Comparison of ENCODE assay signal across 17 cellular contexts in the genomic region with DNA sequence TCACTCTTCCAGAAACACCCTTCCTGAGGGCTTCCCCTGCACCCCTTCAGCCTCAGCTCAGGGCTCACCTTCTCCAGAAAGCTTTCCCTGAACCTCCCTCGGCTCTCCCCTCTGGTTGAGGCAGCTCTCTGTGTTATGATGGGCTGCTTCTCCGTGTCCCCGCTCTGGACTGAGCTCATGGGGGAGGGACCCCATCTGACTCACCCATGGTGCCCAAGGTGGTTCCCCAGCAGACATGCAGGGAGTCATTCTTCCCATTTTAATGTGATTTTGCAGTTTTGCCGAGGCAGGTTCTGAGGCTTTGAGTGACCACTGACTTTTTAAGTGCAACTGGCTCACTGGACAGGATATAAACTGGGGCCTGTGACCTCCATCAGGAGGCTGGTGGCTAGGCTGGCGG.
DNase-seq lines count a peak whose midpoint lies in the region; ATAC-seq and TF ChIP-seq lines count a peak whose summit lies in the region.
"Had no signal": no experiment of that assay in that cellular context is flagged by ENCODE, and none has a peak within 500 bp of the region (broad histone marks: within the 10 kb centered on the region; RNA-seq: fewer than 3 reads in every experiment).

No MANE protein-coding gene starts in this region.

- peaks cover 85% of the 10 kb centered on the region for H3K9me3 Mint-ChIP-seq in endodermal cell
- H3K9me3 Mint-ChIP-seq in naive thymus-derived CD4-positive, alpha-beta T cell, result peaks cover 0 to 3% (median 0%) of the 10 kb centered on the region in 11 donors
- H3K9me3 Mint-ChIP-seq: CD4-positive, alpha-beta T cell; CD8-positive, alpha-beta T cell had no signal

- H4K20me1 ChIP-seq in OCI-LY7 (ENCODE audit: insufficient read depth, low read length), result no peaks in the 10 kb centered on the region
- H4K20me1 ChIP-seq: BLaER1 treated with 17β-estradiol and CSF1 and Interleukin-3, amounts not matched to agents 10 nM and 100 nM had no signal

- H3K36me3 Mint-ChIP-seq in endodermal cell (ENCODE audit: low read depth), result no peaks in the 10 kb centered on the region
- H3K36me3 Mint-ChIP-seq in naive thymus-derived CD4-positive, alpha-beta T cell, result no peaks in the 10 kb centered on the region
- H3K36me3 Mint-ChIP-seq: CD8-positive, alpha-beta T cell had no signal

- no TSS peak for BruUV-seq in OCI-LY7 (replicated peaks; lab: Mats Ljungman, UMichigan)

- no peak overlapping the region for H3K4me3 Mint-ChIP-seq in endodermal cell
- H3K4me3 Mint-ChIP-seq in naive thymus-derived CD4-positive, alpha-beta T cell, result no peak overlapping the region
- H3K4me3 Mint-ChIP-seq: B cell; CD4-positive, alpha-beta T cell; CD8-positive, alpha-beta T cell had no signal

- H3K4me2 ChIP-seq in OCI-LY7 (ENCODE audit: low read length), result no peak overlapping the region
- H3K4me2 ChIP-seq: A549; BLaER1 treated with 17β-estradiol and CSF1 and Interleukin-3, amounts not matched to agents 10 nM and 100 nM had no signal

- H3K27me3 ChIP-seq in endodermal cell (ENCODE audit: control insufficient read depth, insufficient read depth, low read length, poor library complexity, severe bottlenecking), result no peaks in the 10 kb centered on the region
- no peaks in the 10 kb centered on the region for H3K27me3 ChIP-seq in naive thymus-derived CD4-positive, alpha-beta T cell (ENCODE audit: control insufficient read depth in 2 of 2, insufficient read depth in 2 of 2, low read length in 2 of 2)
- H3K27me3 ChIP-seq: BLaER1 treated with 17β-estradiol and CSF1 and Interleukin-3, amounts not matched to agents 10 nM and 100 nM had no signal

- no peaks in the 10 kb centered on the region for H3K36me3 ChIP-seq in endodermal cell (ENCODE audit: control insufficient read depth, insufficient read depth, low read length)
- no peaks in the 10 kb centered on the region for H3K36me3 ChIP-seq in naive thymus-derived CD4-positive, alpha-beta T cell (ENCODE audit: control insufficient read depth in 2 of 3, insufficient read depth in 3 of 3, low read length in 3 of 3)
- H3K36me3 ChIP-seq in OCI-LY7 (ENCODE audit: insufficient read depth, low read length), result no peaks in the 10 kb centered on the region
- H3K36me3 ChIP-seq: BLaER1 treated with 17β-estradiol and CSF1 and Interleukin-3, amounts not matched to agents 10 nM and 100 nM had no signal

- H3K9me2 ChIP-seq in OCI-LY7 (ENCODE audit: insufficient read depth, low read length), result no peaks in the 10 kb centered on the region

- H3K27me3 Mint-ChIP-seq in endodermal cell (ENCODE audit: insufficient read depth), result no peaks in the 10 kb centered on the region
- peaks cover 0 to 20% (median 13%) of the 10 kb centered on the region in 5 donors for H3K27me3 Mint-ChIP-seq in naive thymus-derived CD4-positive, alpha-beta T cell

- H3K9me3 ChIP-seq in endodermal cell (ENCODE audit: control insufficient read depth, low read length) (peaks cover 45% of the 10 kb centered on the region), OCI-LY7 (ENCODE audit: low read length) (no peaks in the 10 kb centered on the region)
- no peaks in the 10 kb centered on the region for H3K9me3 ChIP-seq in naive thymus-derived CD4-positive, alpha-beta T cell (ENCODE audit: control insufficient read depth in 2 of 3, low read length in 3 of 3)
- H3K9me3 ChIP-seq: Caco-2 had no signal

- CTCF ChIA-PET in naive thymus-derived CD4-positive, alpha-beta T cell (lab: Charles Lee), result no interaction called here
- CTCF ChIA-PET in OCI-LY7 (lab: Charles Lee; ENCODE audit: unreplicated experiment), result no interaction called here

- H3K4me1 ChIP-seq in endodermal cell (ENCODE audit: control insufficient read depth, insufficient read depth, low read length) (no peaks in the 10 kb centered on the region), OCI-LY7 (ENCODE audit: insufficient read depth, low read length, poor library complexity, severe bottlenecking) (no peaks in the 10 kb centered on the region)
- H3K4me1 ChIP-seq in naive thymus-derived CD4-positive, alpha-beta T cell (ENCODE audit: control insufficient read depth in 2 of 2, insufficient read depth in 2 of 2, low read length in 2 of 2), result no peaks in the 10 kb centered on the region
- H3K4me1 ChIP-seq: A549; BLaER1 treated with 17β-estradiol and CSF1 and Interleukin-3, amounts not matched to agents 10 nM and 100 nM; Caco-2 had no signal

- H3K27ac ChIP-seq in endodermal cell (ENCODE audit: low read depth, low read length) (no peak overlapping the region), OCI-LY7 (ENCODE audit: low read depth, low read length, poor library complexity, severe bottlenecking) (no peak overlapping the region)
- H3K27ac ChIP-seq in naive thymus-derived CD4-positive, alpha-beta T cell (ENCODE audit: low read depth, low read length), result no peak overlapping the region
- H3K27ac ChIP-seq: 22Rv1; A549; BLaER1 treated with 17β-estradiol and CSF1 and Interleukin-3, amounts not matched to agents 10 nM and 100 nM; C4-2B had no signal

- ATAC-seq in Right ventricle myocardium inferior, result no peak
- no peak for ATAC-seq in naive thymus-derived CD4-positive, alpha-beta T cell
- ATAC-seq: A549; CD8-positive, alpha-beta T cell had no signal

- no peaks in the 10 kb centered on the region for H3K4me1 Mint-ChIP-seq in endodermal cell
- no peaks in the 10 kb centered on the region for H3K4me1 Mint-ChIP-seq in naive thymus-derived CD4-positive, alpha-beta T cell
- H3K4me1 Mint-ChIP-seq: B cell had no signal

- H3K79me2 ChIP-seq in OCI-LY7 (ENCODE audit: insufficient read depth, low read depth, low read length), result no peaks in the 10 kb centered on the region

- no peak overlapping the region for H3K9ac ChIP-seq in endodermal cell (ENCODE audit: extremely low read depth, low read length, poor library complexity, severe bottlenecking)
- H3K9ac ChIP-seq: BLaER1 treated with 17β-estradiol and CSF1 and Interleukin-3, amounts not matched to agents 10 nM and 100 nM had no signal

- no peak overlapping the region for H2AFZ ChIP-seq in OCI-LY7 (ENCODE audit: low read length)

- no peak for TF ChIP-seq CTCF in endodermal cell (conservative IDR thresholded peaks at IDR 0.05)
- TF ChIP-seq CTCF in OCI-LY7 (conservative IDR thresholded peaks at IDR 0.05; ENCODE audit: low read length), result no peak

- H3K4me3 ChIP-seq in endodermal cell (ENCODE audit: low read length), result no peak overlapping the region
- no peak overlapping the region for H3K4me3 ChIP-seq in naive thymus-derived CD4-positive, alpha-beta T cell (ENCODE audit: low read length)
- H3K4me3 ChIP-seq in OCI-LY7 (ENCODE audit: low read depth, low read length, poor library complexity, severe bottlenecking), result no peak overlapping the region
- H3K4me3 ChIP-seq: A549; BLaER1 treated with 17β-estradiol and CSF1 and Interleukin-3, amounts not matched to agents 10 nM and 100 nM had no signal

- no peak overlapping the region for H3K27ac Mint-ChIP-seq in endodermal cell
- no peak overlapping the region for H3K27ac Mint-ChIP-seq in naive thymus-derived CD4-positive, alpha-beta T cell
- H3K27ac Mint-ChIP-seq: B cell; CD4-positive, alpha-beta T cell; CD8-positive, alpha-beta T cell had no signal

- POLR2A ChIA-PET in naive thymus-derived CD4-positive, alpha-beta T cell (lab: Charles Lee), result no interaction called here
- POLR2A ChIA-PET in OCI-LY7 (lab: Charles Lee), result no interaction called here

- DNase-seq in cardiac septum (ENCODE audit: low spot score) (peak; percentile 26), Right ventricle myocardium inferior (ENCODE audit: missing footprints) (no peak), endodermal cell (peak; percentile 10), OCI-LY7 (ENCODE audit: low spot score) (no peak)
- DNase-seq in naive thymus-derived CD4-positive, alpha-beta T cell, result no peak
- DNase-seq: AML-193; Caco-2; Calu3; CD4-positive, alpha-beta T cell; CD8-positive, alpha-beta T cell; DMS79 treated with DMSO at 0.1 percent for 48 hours; GF-D8 had no signal

- WGBS in endodermal cell (ENCODE audit: insufficient coverage in 1 of 2, insufficient read length in 1 of 2), 2 experiments, result 64 to 73% methylated on average over 5 of the region's 5 CpGs

- intact Hi-C loops in cardiac septum (cut with DNase I) (no loop called here), Right ventricle myocardium inferior (cut with DNase I) (no loop called here), OCI-LY7 (cut with micrococcal nuclease; ENCODE audit: unreplicated experiment) (no loop called here)
- intact Hi-C loops in naive thymus-derived CD4-positive, alpha-beta T cell (cut with micrococcal nuclease), result no loop called here

Comparison
In these comparisons a context has a peak if more than half of its experiments do, and no peak if none do; other contexts are left out.
1. DNase-seq: peak in cardiac septum (single experiment) and endodermal cell (single experiment); none in Right ventricle myocardium inferior (single experiment), naive thymus-derived CD4-positive, alpha-beta T cell (0 of 9) and OCI-LY7 (single experiment).